2 cellular contexts compared by ENCODE assay signal in the genomic region with DNA sequence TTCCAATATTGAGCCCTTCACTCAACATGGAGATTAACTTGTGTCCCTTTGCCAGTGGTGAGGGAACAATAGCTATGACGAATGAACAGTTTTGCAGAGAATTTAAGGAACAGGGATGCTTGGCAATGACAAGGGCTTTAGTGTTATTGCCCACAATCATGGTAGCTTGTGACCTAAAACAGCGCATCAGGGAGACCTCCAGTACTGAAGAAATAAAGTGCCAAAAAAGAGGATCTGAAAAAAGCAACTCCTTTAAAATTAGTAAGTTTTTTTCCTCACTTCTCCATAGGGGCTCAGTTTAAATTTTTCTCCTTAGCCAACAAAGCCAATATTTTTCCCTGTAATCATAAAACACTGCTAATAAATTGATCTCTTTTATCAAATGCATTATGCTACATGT.
TF ChIP-seq lines count a peak whose summit lies in the region.

No MANE protein-coding gene starts in this region.

TF ChIP-seq in GM23338, 12 proteins besides CTCF, POLR2A, EP300 and RAD21 (continues in another document):
- TF ChIP-seq, protein P1, sequence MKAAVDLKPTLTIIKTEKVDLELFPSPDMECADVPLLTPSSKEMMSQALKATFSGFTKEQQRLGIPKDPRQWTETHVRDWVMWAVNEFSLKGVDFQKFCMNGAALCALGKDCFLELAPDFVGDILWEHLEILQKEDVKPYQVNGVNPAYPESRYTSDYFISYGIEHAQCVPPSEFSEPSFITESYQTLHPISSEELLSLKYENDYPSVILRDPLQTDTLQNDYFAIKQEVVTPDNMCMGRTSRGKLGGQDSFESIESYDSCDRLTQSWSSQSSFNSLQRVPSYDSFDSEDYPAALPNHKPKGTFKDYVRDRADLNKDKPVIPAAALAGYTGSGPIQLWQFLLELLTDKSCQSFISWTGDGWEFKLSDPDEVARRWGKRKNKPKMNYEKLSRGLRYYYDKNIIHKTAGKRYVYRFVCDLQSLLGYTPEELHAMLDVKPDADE (IDR thresholded peaks at IDR 0.05) = no peak
- TF ChIP-seq CREB1 (CRISPR knock-in tag; IDR thresholded peaks at IDR 0.05; ENCODE audit: low read depth) (no peak), POLR2AphosphoS5 (IDR thresholded peaks at IDR 0.05; ENCODE audit: low read depth) (no peak), ZNF114 (CRISPR knock-in tag; IDR thresholded peaks at IDR 0.05) (no peak), EZH2 (IDR thresholded peaks at IDR 0.05; ENCODE audit: low read depth, unreplicated experiment) (no peak), ZNF331 (CRISPR knock-in tag; IDR thresholded peaks at IDR 0.05; ENCODE audit: low read depth) (no peak), EZH2phosphoT487 (IDR thresholded peaks at IDR 0.05; ENCODE audit: unreplicated experiment) (no peak), NANOG (IDR thresholded peaks at IDR 0.05; ENCODE audit: borderline replicate concordance) (no peak), JUNB (IDR thresholded peaks at IDR 0.05; ENCODE audit: unreplicated experiment) (no peak)
- TF ChIP-seq, protein P2, sequence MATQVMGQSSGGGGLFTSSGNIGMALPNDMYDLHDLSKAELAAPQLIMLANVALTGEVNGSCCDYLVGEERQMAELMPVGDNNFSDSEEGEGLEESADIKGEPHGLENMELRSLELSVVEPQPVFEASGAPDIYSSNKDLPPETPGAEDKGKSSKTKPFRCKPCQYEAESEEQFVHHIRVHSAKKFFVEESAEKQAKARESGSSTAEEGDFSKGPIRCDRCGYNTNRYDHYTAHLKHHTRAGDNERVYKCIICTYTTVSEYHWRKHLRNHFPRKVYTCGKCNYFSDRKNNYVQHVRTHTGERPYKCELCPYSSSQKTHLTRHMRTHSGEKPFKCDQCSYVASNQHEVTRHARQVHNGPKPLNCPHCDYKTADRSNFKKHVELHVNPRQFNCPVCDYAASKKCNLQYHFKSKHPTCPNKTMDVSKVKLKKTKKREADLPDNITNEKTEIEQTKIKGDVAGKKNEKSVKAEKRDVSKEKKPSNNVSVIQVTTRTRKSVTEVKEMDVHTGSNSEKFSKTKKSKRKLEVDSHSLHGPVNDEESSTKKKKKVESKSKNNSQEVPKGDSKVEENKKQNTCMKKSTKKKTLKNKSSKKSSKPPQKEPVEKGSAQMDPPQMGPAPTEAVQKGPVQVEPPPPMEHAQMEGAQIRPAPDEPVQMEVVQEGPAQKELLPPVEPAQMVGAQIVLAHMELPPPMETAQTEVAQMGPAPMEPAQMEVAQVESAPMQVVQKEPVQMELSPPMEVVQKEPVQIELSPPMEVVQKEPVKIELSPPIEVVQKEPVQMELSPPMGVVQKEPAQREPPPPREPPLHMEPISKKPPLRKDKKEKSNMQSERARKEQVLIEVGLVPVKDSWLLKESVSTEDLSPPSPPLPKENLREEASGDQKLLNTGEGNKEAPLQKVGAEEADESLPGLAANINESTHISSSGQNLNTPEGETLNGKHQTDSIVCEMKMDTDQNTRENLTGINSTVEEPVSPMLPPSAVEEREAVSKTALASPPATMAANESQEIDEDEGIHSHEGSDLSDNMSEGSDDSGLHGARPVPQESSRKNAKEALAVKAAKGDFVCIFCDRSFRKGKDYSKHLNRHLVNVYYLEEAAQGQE (IDR thresholded peaks at IDR 0.05; ENCODE audit: unreplicated experiment) = no peak

TF ChIP-seq in IMR-90, 13 proteins besides CTCF, POLR2A, EP300 and RAD21:
- TF ChIP-seq FOS (IDR thresholded peaks at IDR 0.05; ENCODE audit: low read depth, low read length) (no peak), CEBPB (IDR thresholded peaks at IDR 0.05; ENCODE audit: low read depth, low read length) (no peak), RFX5 (IDR thresholded peaks at IDR 0.05; ENCODE audit: low read depth, low read length) (no peak), SMC3 (IDR thresholded peaks at IDR 0.05; ENCODE audit: low read depth, low read length) (no peak), NFE2L2 (IDR thresholded peaks at IDR 0.05; ENCODE audit: low read depth, low read length) (no peak), MXI1 (IDR thresholded peaks at IDR 0.05; ENCODE audit: borderline replicate concordance, low read depth, low read length) (no peak), CHD1 (IDR thresholded peaks at IDR 0.05; ENCODE audit: low read depth, low read length) (no peak), RCOR1 (IDR thresholded peaks at IDR 0.05; ENCODE audit: insufficient replicate concordance, low read length) (no peak), MAFK (IDR thresholded peaks at IDR 0.05; ENCODE audit: low read depth, low read length) (no peak), MAZ (IDR thresholded peaks at IDR 0.05; ENCODE audit: borderline replicate concordance, low read depth, low read length) (no peak), BHLHE40 (IDR thresholded peaks at IDR 0.05; ENCODE audit: low read depth, low read length) (no peak)
- TF ChIP-seq, protein P3, sequence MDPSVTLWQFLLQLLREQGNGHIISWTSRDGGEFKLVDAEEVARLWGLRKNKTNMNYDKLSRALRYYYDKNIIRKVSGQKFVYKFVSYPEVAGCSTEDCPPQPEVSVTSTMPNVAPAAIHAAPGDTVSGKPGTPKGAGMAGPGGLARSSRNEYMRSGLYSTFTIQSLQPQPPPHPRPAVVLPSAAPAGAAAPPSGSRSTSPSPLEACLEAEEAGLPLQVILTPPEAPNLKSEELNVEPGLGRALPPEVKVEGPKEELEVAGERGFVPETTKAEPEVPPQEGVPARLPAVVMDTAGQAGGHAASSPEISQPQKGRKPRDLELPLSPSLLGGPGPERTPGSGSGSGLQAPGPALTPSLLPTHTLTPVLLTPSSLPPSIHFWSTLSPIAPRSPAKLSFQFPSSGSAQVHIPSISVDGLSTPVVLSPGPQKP (IDR thresholded peaks at IDR 0.05; ENCODE audit: borderline replicate concordance, low read depth, low read length) = no peak
- TF ChIP-seq, protein P4, sequence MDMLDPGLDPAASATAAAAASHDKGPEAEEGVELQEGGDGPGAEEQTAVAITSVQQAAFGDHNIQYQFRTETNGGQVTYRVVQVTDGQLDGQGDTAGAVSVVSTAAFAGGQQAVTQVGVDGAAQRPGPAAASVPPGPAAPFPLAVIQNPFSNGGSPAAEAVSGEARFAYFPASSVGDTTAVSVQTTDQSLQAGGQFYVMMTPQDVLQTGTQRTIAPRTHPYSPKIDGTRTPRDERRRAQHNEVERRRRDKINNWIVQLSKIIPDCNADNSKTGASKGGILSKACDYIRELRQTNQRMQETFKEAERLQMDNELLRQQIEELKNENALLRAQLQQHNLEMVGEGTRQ (IDR thresholded peaks at IDR 0.05; ENCODE audit: low read depth, low read length) = no peak
